ENCODE assay signal across 9 cellular contexts in the genomic region with DNA sequence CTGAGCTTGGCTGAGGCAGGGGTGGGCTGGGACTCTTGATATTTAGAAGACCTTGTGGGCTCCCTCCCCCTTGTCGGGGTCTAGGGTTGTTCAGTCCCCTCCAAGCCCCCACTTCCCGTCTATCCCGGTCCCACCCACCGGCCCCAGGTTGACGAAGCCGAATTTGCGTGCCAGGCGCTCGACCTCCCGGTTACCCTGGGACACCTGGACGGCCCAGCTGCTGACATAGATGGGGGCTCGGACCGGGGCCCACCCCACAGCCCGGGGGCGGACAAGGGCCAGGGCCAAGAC. TPM values are rescaled to one million over a fixed set of nuclear protein-coding genes. Genes with fewer than 3 reads are reported as not detected.
DNase-seq lines count a peak whose midpoint lies in the region; ATAC-seq and TF ChIP-seq lines count a peak whose summit lies in the region.
"Had no signal": no experiment of that assay in that cellular context is flagged by ENCODE, and none has a peak within 500 bp of the region (broad histone marks: within the 10 kb centered on the region; RNA-seq: fewer than 3 reads in every experiment).

No MANE protein-coding gene starts in this region.

- H3F3A ChIP-seq in neural progenitor cell (ENCODE audit: low read depth) = peaks cover 7% of the 10 kb centered on the region

- peaks cover 0 to 6% (median 0%) of the 10 kb centered on the region in 7 donors for H3K9me3 Mint-ChIP-seq in CD14-positive monocyte
- H3K9me3 Mint-ChIP-seq in effector memory CD8-positive, alpha-beta T cell = no peaks in the 10 kb centered on the region
- H3K9me3 Mint-ChIP-seq in neural progenitor cell = no peaks in the 10 kb centered on the region

- H3K4me2 ChIP-seq in neural progenitor cell = peak overlapping the region; percentile 81

- DNase-seq in CD14-positive monocyte (ENCODE audit: low spot score) (peak; percentile 45), LNCaP clone FGC (ENCODE audit: low read depth) (no peak), neural progenitor cell (ENCODE audit: low spot score) (no peak), SHP77 treated with DMSO at 0.1 percent for 48 hours (lab: John Stamatoyannopoulos, UW) (no peak), NCI-H187 (lab: John Stamatoyannopoulos, UW) (no peak)
- DNase-seq in effector memory CD8-positive, alpha-beta T cell = no peak

- H3K9ac ChIP-seq in neural progenitor cell = no peak overlapping the region

- H3K27ac Mint-ChIP-seq in CD14-positive monocyte (no peak overlapping the region), neural progenitor cell (no peak overlapping the region)
- H3K27ac Mint-ChIP-seq in effector memory CD8-positive, alpha-beta T cell = no peak overlapping the region

- intact Hi-C loops in CD14-positive monocyte (cut with micrococcal nuclease) = loop anchor here in 1 of 2 donors (5.0 kb wide), 1 partner anchor 77 kb away; a partner anchor contains a TSS

- H3K4me1 ChIP-seq in neural progenitor cell = peaks cover 12% of the 10 kb centered on the region

- no peaks in the 10 kb centered on the region for H3K79me2 ChIP-seq in neural progenitor cell (ENCODE audit: low read depth)

- no peaks in the 10 kb centered on the region for H3K36me3 Mint-ChIP-seq in CD14-positive monocyte
- peaks cover 9% of the 10 kb centered on the region for H3K36me3 Mint-ChIP-seq in effector memory CD8-positive, alpha-beta T cell (ENCODE audit: insufficient read depth)
- no peaks in the 10 kb centered on the region for H3K36me3 Mint-ChIP-seq in neural progenitor cell

- no peaks in the 10 kb centered on the region for H3K36me3 ChIP-seq in neural progenitor cell

- H3K4me1 Mint-ChIP-seq in CD14-positive monocyte = peaks cover 20% of the 10 kb centered on the region
- peaks cover 17 to 18% of the 10 kb centered on the region in 2 donors for H3K4me1 Mint-ChIP-seq in effector memory CD8-positive, alpha-beta T cell (ENCODE audit: low read depth in 2 of 2)
- H3K4me1 Mint-ChIP-seq in neural progenitor cell = peaks cover 17% of the 10 kb centered on the region

- TF ChIP-seq CTCF in CD14-positive monocyte (IDR thresholded peaks at IDR 0.05) (no peak), LNCaP clone FGC (IDR thresholded peaks at IDR 0.05; ENCODE audit: control insufficient read depth, extremely low read depth, insufficient read depth) (no peak), neural progenitor cell (IDR thresholded peaks at IDR 0.05) (no peak)

- peaks cover 9% of the 10 kb centered on the region for H4K20me1 ChIP-seq in neural progenitor cell (ENCODE audit: low read depth)

- no peak overlapping the region for H3K27ac ChIP-seq in neural progenitor cell

- no peak for ATAC-seq in effector memory CD8-positive, alpha-beta T cell (replicated peaks)
- no peak for ATAC-seq in GM19328 (IDR thresholded peaks at IDR 0.05; ENCODE audit: unreplicated experiment)
- no peak for ATAC-seq in HG03469 (IDR thresholded peaks at IDR 0.05; ENCODE audit: unreplicated experiment)

- H2AFZ ChIP-seq in neural progenitor cell (replicated peaks) = peak overlapping the region; percentile 85

- H3K27me3 Mint-ChIP-seq in CD14-positive monocyte (ENCODE audit: low read depth in 3 of 3) (peaks cover 9 to 29% (median 27%) of the 10 kb centered on the region in 3 donors), neural progenitor cell (ENCODE audit: insufficient read depth, low read depth) (peaks cover 9% of the 10 kb centered on the region)
- no peaks in the 10 kb centered on the region for H3K27me3 Mint-ChIP-seq in effector memory CD8-positive, alpha-beta T cell

- peak overlapping the region; percentile 30 to 48 for H3K4me3 Mint-ChIP-seq in CD14-positive monocyte
- peak overlapping the region; percentile 81 for H3K4me3 Mint-ChIP-seq in effector memory CD8-positive, alpha-beta T cell
- H3K4me3 Mint-ChIP-seq in neural progenitor cell = peak overlapping the region; percentile 82

- peaks cover 36% of the 10 kb centered on the region for H3K27me3 ChIP-seq in neural progenitor cell

- no peaks in the 10 kb centered on the region for H3K9me3 ChIP-seq in neural progenitor cell (ENCODE audit: low read depth)

- H3K4me3 ChIP-seq in LNCaP clone FGC (ENCODE audit: low read depth, low read length) (peak overlapping the region; percentile 69), neural progenitor cell (peak overlapping the region; percentile 64)

RNA-seq across cellular contexts. Expression of a gene that starts 0.2 kb away (rescaled TPM):
- polyA plus RNA-seq in CD14-positive monocyte = under 1 TPM in 1 of 2 donors, not detected in 1; 0.34 TPM
- 3.6 and 12.5 TPM in 2 replicates for total RNA-seq in neural progenitor cell (ENCODE audit: low replicate concordance)

RNA-seq across cellular contexts. Expression of a gene that starts 1.0 kb away (rescaled TPM):
- polyA plus RNA-seq in CD14-positive monocyte = 1 to 10 TPM in 1 of 2 donors, under 1 TPM in 1; 0.51 to 1.8 TPM
- total RNA-seq in neural progenitor cell (ENCODE audit: low replicate concordance) = 4.8 and 13.0 TPM in 2 replicates

RNA-seq across cellular contexts. Expression of a gene that starts 10.9 kb away (rescaled TPM):
- 10 to 100 TPM; 19.9 to 20.9 TPM for polyA plus RNA-seq in CD14-positive monocyte
- total RNA-seq in neural progenitor cell (ENCODE audit: low replicate concordance) = 14.4 and 40.4 TPM in 2 replicates

RNA-seq across cellular contexts. Expression of a gene that starts 22.9 kb away (rescaled TPM):
- not detected for polyA plus RNA-seq in CD14-positive monocyte
- total RNA-seq in neural progenitor cell (ENCODE audit: low replicate concordance) = 0.12 and 0.13 TPM in 2 replicates
- total RNA-seq: lung microvascular endothelial cell had no signal

RNA-seq across cellular contexts. Expression of a gene that starts 33.9 kb away (rescaled TPM):
- not detected for polyA plus RNA-seq in CD14-positive monocyte
- 0.81 TPM in 1 of 2 replicates, not detected in the other for total RNA-seq in neural progenitor cell (ENCODE audit: low replicate concordance)
- total RNA-seq: lung microvascular endothelial cell had no signal
